Comparison of ENCODE assay signal across 8 cellular contexts in the genomic region with DNA sequence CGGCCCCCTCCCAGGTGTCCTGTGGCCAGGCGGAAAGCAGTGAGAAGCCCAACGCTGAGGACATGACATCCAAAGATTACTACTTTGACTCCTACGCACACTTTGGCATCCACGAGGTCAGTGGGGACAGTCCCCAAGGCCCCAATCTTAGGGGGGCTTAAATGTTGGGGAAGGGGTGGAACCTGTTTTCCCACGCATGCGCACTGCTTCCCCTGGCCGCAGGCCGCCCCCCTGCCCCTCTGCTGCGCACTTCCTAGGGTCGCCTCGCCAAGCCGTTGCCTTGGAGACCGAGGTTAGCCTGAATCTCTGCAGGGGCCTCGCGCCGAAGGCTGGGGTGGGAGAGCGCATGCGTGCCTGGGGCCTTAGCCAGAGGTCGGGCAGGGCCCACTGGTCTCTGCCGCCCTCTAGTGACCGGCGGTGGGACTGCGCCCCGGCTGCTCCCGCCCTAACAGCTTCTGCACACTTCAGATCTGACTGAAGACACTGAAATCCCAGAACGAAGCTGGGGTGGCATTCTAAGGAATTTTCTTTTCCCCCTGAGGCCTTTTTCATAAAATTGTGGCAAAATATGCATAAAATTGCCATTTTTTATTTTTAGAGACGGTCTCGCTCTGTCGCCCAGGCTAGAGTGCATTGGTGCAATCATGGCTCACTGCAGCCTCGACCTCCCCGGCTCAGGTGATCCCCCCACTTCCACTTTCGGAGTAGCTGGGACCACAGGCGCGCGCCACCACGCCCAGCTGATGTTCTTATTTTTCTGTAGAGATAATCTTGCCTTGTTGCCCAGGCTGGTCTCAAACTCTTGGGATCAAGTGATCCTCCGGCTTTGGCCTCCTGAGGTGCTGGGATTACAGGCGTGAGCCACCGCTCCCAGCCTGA. TPM values are rescaled to one million over a fixed set of nuclear protein-coding genes. Genes with fewer than 3 reads are reported as not detected.
A peak's percentile ranks its signal among the peaks of the same experiment; 100 is the strongest.
DNase-seq lines count a peak whose midpoint lies in the region; ATAC-seq, FAIRE-seq and TF ChIP-seq lines count a peak whose summit lies in the region.

No MANE protein-coding gene starts in this region.

- H3K23ac ChIP-seq in H1 (ENCODE audit: insufficient read length), result no peak overlapping the region

- no peaks in the 10 kb centered on the region for H3K9me3 ChIP-seq in CD4-positive, CD25-positive, alpha-beta regulatory T cell (ENCODE audit: control insufficient read depth in 2 of 2, low read length in 2 of 2)
- H3K9me3 ChIP-seq in H1 (ENCODE audit: insufficient read depth in 2 of 2, low read depth in 1 of 2, low read length in 1 of 2) (no peaks in the 10 kb centered on the region), mesodermal cell (ENCODE audit: control insufficient read depth, low read length) (no peaks in the 10 kb centered on the region)

- peak; percentile 19 to 21 for ATAC-seq in CD4-positive, CD25-positive, alpha-beta regulatory T cell (ENCODE audit: low read depth in 2 of 2)
- ATAC-seq in GM21515 (IDR thresholded peaks at IDR 0.05; ENCODE audit: unreplicated experiment), result no peak

- peak overlapping the region in 3 of 4 donors; percentile 33 to 67 (median 38) for H3K4me3 Mint-ChIP-seq in CD4-positive, CD25-positive, alpha-beta regulatory T cell

- peak; percentile 88 to 91 (median 90) for DNase-seq in CD4-positive, CD25-positive, alpha-beta regulatory T cell
- DNase-seq in HTR-8/SVneo (ENCODE audit: insufficient read length, low spot score), result peak; percentile 92
- peak; percentile 70 for DNase-seq in NK-92 treated with Interleukin-12 subunit alpha and Interleukin-12 subunit beta, amount 100 ng/mL, for 24 hours (lab: John Stamatoyannopoulos, UW)
- DNase-seq in activated CD8-positive, alpha-beta memory T cell treated with anti-CD3 and anti-CD28 coated beads, Interleukin-2, amount 50 U/mL, for 1 hour (ENCODE audit: extremely low read depth), result peak; percentile 71
- peak; percentile 95 to 100 for DNase-seq in H1 (ENCODE audit: low read depth in 1 of 2, low spot score in 2 of 2)
- DNase-seq in stimulated activated CD8-positive, alpha-beta memory T cell treated with anti-CD3 and anti-CD28 coated beads, Interleukin-15, amount 100 ng/mL, for 4 hours (ENCODE audit: low read depth in 2 of 2), result peak; percentile 82 to 87

- CTCF ChIA-PET in H1 (lab: Charles Lee; ENCODE audit: partially characterized antibody), result interaction anchor here (0.6 to 3.2 kb wide), 18 partner anchors 9 to 174 kb away, joined by 3 to 23 read pairs (median 4); partner anchors contain the start of genes ADM5 and CPT1C

- no peak overlapping the region for H3K4ac ChIP-seq in H1 (replicated peaks; ENCODE audit: insufficient read length, low read depth, low read length)

- no peak overlapping the region; the same call in 1 of the 2 replicates for H3K18ac ChIP-seq in H1 (ENCODE audit: extremely low read depth, low read length)

- peaks cover 36 to 47% of the 10 kb centered on the region in 2 experiments for H4K20me1 ChIP-seq in H1 (replicated peaks in 1 of 2; ENCODE audit: control insufficient read depth in 1 of 2, insufficient read depth in 2 of 2, low read length in 2 of 2)

- H3K4me1 ChIP-seq in CD4-positive, CD25-positive, alpha-beta regulatory T cell (ENCODE audit: control insufficient read depth, insufficient read depth, low read length, poor library complexity, severe bottlenecking), result peaks cover 45% of the 10 kb centered on the region
- peaks cover 2 to 17% (median 12%) of the 10 kb centered on the region in 4 experiments for H3K4me1 ChIP-seq in H1 (replicated peaks in 1 of 4; ENCODE audit: control insufficient read depth in 3 of 4, insufficient read depth in 4 of 4, low read length in 3 of 4)
- H3K4me1 ChIP-seq in mesodermal cell (ENCODE audit: control insufficient read depth, insufficient read depth, low read length, poor library complexity, severe bottlenecking), result peaks cover 15% of the 10 kb centered on the region

- no peak overlapping the region for H2BK20ac ChIP-seq in H1 (ENCODE audit: low read length)

- peaks cover 3% of the 10 kb centered on the region for H3K36me3 Mint-ChIP-seq in CD4-positive, CD25-positive, alpha-beta regulatory T cell

- no peak overlapping the region for H3K56ac ChIP-seq in H1 (replicated peaks; ENCODE audit: insufficient read length, low read depth, low read length)

- peak; percentile 69 to 77 for TF ChIP-seq RAD21 in H1 (IDR thresholded peaks at IDR 0.05 in 1 of 2, conservative IDR thresholded peaks at IDR 0.05 in 1 of 2; ENCODE audit: low read depth in 2 of 2, low read length in 2 of 2)

- H2AFZ ChIP-seq in H1 (ENCODE audit: low read length), result no peak overlapping the region

- no peak overlapping the region for H2BK12ac ChIP-seq in H1 (ENCODE audit: low read depth, low read length)

- TF ChIP-seq POLR2A in H1 (IDR thresholded peaks at IDR 0.05; ENCODE audit: control extremely low read depth in 1 of 2, low read depth in 2 of 2, low read length in 2 of 2), result peak in 1 of 2 experiments; percentile 52; a peak in 1 of 3 replicates

- H3K4me1 Mint-ChIP-seq in CD4-positive, CD25-positive, alpha-beta regulatory T cell, result peaks cover 0 to 48% (median 21%) of the 10 kb centered on the region in 4 donors

- peak overlapping the region; percentile 66 for H3K27ac ChIP-seq in CD4-positive, CD25-positive, alpha-beta regulatory T cell (ENCODE audit: insufficient read depth, low read length, poor library complexity, severe bottlenecking)
- H3K27ac ChIP-seq in H1 (ENCODE audit: low read depth, low read length) (peak overlapping the region; percentile 48; the same call in 1 of the 2 replicates), mesodermal cell (ENCODE audit: low read depth, low read length, severe bottlenecking) (peak overlapping the region; percentile 78)

- H2BK5ac ChIP-seq in H1 (ENCODE audit: low read depth, low read length), result 0 out of 2 replicates have a peak overlapping the region, but pooled peaks have one; percentile 35

- no peaks in the 10 kb centered on the region for H3K27me3 ChIP-seq in CD4-positive, CD25-positive, alpha-beta regulatory T cell (ENCODE audit: control insufficient read depth, insufficient read depth, low read length)
- H3K27me3 ChIP-seq in H1 (replicated peaks in 1 of 4; ENCODE audit: control insufficient read depth in 3 of 4, extremely low read depth in 1 of 4, insufficient read depth in 3 of 4, low read length in 3 of 4), result no peaks in the 10 kb centered on the region

- no peaks in the 10 kb centered on the region for H3K9me3 Mint-ChIP-seq in CD4-positive, CD25-positive, alpha-beta regulatory T cell

- H4K5ac ChIP-seq in H1 (ENCODE audit: insufficient read length, low read depth, low read length), result peak overlapping the region; percentile 18

- no peak overlapping the region for H2BK120ac ChIP-seq in H1 (replicated peaks; ENCODE audit: low read depth, low read length)

- H3K4me2 ChIP-seq in H1 (ENCODE audit: insufficient read depth in 1 of 2, low read depth in 2 of 2, low read length in 2 of 2), result peak overlapping the region; percentile 58 to 60

- peak overlapping the region; percentile 92; the same call in 1 of the 2 replicates for H2BK15ac ChIP-seq in H1 (ENCODE audit: low read length)

- POLR2A ChIA-PET in H1 (lab: Charles Lee; ENCODE audit: partially characterized antibody), result interaction anchor here (1.0 to 14.5 kb wide), 13 partner anchors 8 to 195 kb away, joined by 3 to 275 read pairs (median 4); partner anchors contain the start of genes ADM5, BCL2L12, CPT1C and IRF3

- H3K4me3 ChIP-seq in CD4-positive, CD25-positive, alpha-beta regulatory T cell (ENCODE audit: low read depth, low read length), result no peak overlapping the region
- H3K4me3 ChIP-seq in H1 (ENCODE audit: extremely low read depth in 1 of 4, insufficient read depth in 2 of 4, low read depth in 3 of 4, low read length in 4 of 4) (peak overlapping the region in 1 of 4 experiments; percentile 45; a peak in 4 of 8 replicates), mesodermal cell (ENCODE audit: extremely low read depth, insufficient read depth, low read length, poor library complexity, severe bottlenecking) (peak overlapping the region; percentile 14)

- no peak overlapping the region for H3K9ac ChIP-seq in H1 (replicated peaks in 1 of 4; ENCODE audit: extremely low read depth in 1 of 4, low read depth in 3 of 4, low read length in 3 of 4)

- 0 out of 3 replicates have a peak, but pooled peaks of 1 of the 2 experiments have one; percentile 35 for TF ChIP-seq EP300 in H1 (IDR thresholded peaks at IDR 0.05; ENCODE audit: borderline replicate concordance in 1 of 2, low read depth in 2 of 2, low read length in 2 of 2)

- H3K27me3 Mint-ChIP-seq in CD4-positive, CD25-positive, alpha-beta regulatory T cell, result peaks cover 5% of the 10 kb centered on the region

- H3K79me1 ChIP-seq in H1 (ENCODE audit: low read depth, low read length), result peaks cover 9% of the 10 kb centered on the region

- no peak overlapping the region for H4K8ac ChIP-seq in H1 (ENCODE audit: extremely low read depth, insufficient read depth, low read length)

- H4K91ac ChIP-seq in H1 (replicated peaks; ENCODE audit: insufficient read length, low read length), result no peak overlapping the region

- H2AK5ac ChIP-seq in H1 (ENCODE audit: low read depth, low read length), result no peak overlapping the region

- peaks cover 27% of the 10 kb centered on the region for H3K36me3 ChIP-seq in CD4-positive, CD25-positive, alpha-beta regulatory T cell (ENCODE audit: control insufficient read depth, insufficient read depth, low read length)
- H3K36me3 ChIP-seq in H1 (ENCODE audit: control insufficient read depth in 2 of 4, insufficient read depth in 4 of 4, low read length in 3 of 4) (peaks cover 23 to 38% (median 35%) of the 10 kb centered on the region in 4 experiments), mesodermal cell (ENCODE audit: control insufficient read depth, insufficient read depth, low read length) (peaks cover 49% of the 10 kb centered on the region)

- FAIRE-seq in HTR-8/SVneo (lab: Jason Lieb, UNC), result peak; percentile 26
- FAIRE-seq in H1 (lab: Jason Lieb, UNC), result no peak

- TF ChIP-seq CTCF in H1 (IDR thresholded peaks at IDR 0.05; ENCODE audit: control extremely low read depth in 1 of 3, insufficient read depth in 1 of 3, low read depth in 1 of 3, low read length in 3 of 3), result peak; percentile 88 to 98 (median 98)

- WGBS in H1 (ENCODE audit: extremely low coverage in 1 of 2, insufficient coverage in 1 of 2, insufficient read length in 1 of 2, insufficient replicate concordance in 2 of 2, low coverage in 1 of 2, low lambda C conversion rate in 2 of 2, missing lambda C conversion rate in 1 of 2), 2 experiments, result 38% methylated on average over 39 of the region's 40 CpGs; no CpG with 5 or more reads in 1 of the 2 experiments
- WGBS in mesodermal cell (ENCODE audit: insufficient coverage in 2 of 2), 2 experiments, result 36 to 39% methylated on average over 34 to 37 of the region's 40 CpGs

- peaks cover 4% of the 10 kb centered on the region for H3K23me2 ChIP-seq in H1 (ENCODE audit: low read depth, low read length)

- H3K79me2 ChIP-seq in H1 (ENCODE audit: control insufficient read depth in 1 of 2, insufficient read depth in 2 of 2, low read length in 2 of 2), result peaks cover 17 to 55% of the 10 kb centered on the region in 2 experiments

- H3K14ac ChIP-seq in H1 (ENCODE audit: insufficient read length), result no peak overlapping the region

- H3K27ac Mint-ChIP-seq in CD4-positive, CD25-positive, alpha-beta regulatory T cell, result peak overlapping the region in 2 of 3 donors; percentile 69 to 80

RNA-seq across cellular contexts. Expression of gene PRMT1, which starts 3.6 kb away (rescaled TPM):
- 59.2 TPM for total RNA-seq in CD4-positive, CD25-positive, alpha-beta regulatory T cell
- 100 to 1,000 TPM; 101 to 118 (median 105) TPM for polyA plus RNA-seq in CD4-positive, CD25-positive, alpha-beta regulatory T cell
- total RNA-seq in H1 (2021; fragmentation: NEBNext Ultra II Directional; extraction: Animal tissue kit (Norgen Biotek cat#: 25700)), result 561 and 579 TPM in 2 replicates
- polyA plus RNA-seq in H1 (2011; rRNA removed), result 1,215 and 1,548 TPM in 2 replicates
- polyA plus RNA-seq in H1 (2011; cell fraction: cytosol; rRNA removed), result 1,290 TPM
- polyA plus RNA-seq in H1 (2011; cell fraction: nucleus; rRNA removed), result 1,135 TPM
- 426 to 811 TPM (median 790 TPM) in 4 replicates for polyA plus RNA-seq in H1 (2012, experiment 1 of 2)
- 763 TPM for polyA plus RNA-seq in H1 (2012, experiment 2 of 2)
- polyA plus RNA-seq in H1 (2013, experiment 1 of 2), result 339 TPM
- polyA plus RNA-seq in H1 (2013, experiment 2 of 2), result 327 TPM
- polyA minus RNA-seq in H1 (2011; rRNA and poly(A)+ RNA removed), result 815 and 1,077 TPM in 2 replicates
- polyA minus RNA-seq in H1 (2011; cell fraction: cytosol; rRNA and poly(A)+ RNA removed), result 388 TPM
- polyA minus RNA-seq in H1 (2011; cell fraction: nucleus; rRNA and poly(A)+ RNA removed), result 319 TPM
- 426 TPM for polyA plus RNA-seq in mesodermal cell (2013, experiment 1 of 2)
- polyA plus RNA-seq in mesodermal cell (2013, experiment 2 of 2), result 377 TPM

RNA-seq across cellular contexts. Expression of gene ADM5, which starts 8.7 kb away (rescaled TPM):
- 1.7 TPM for total RNA-seq in CD4-positive, CD25-positive, alpha-beta regulatory T cell
- under 1 TPM in 2 of 4 donors, not detected in 2; 0.10 to 0.34 TPM for polyA plus RNA-seq in CD4-positive, CD25-positive, alpha-beta regulatory T cell
- 2.6 and 4.3 TPM in 2 replicates for total RNA-seq in H1 (2021; fragmentation: NEBNext Ultra II Directional; extraction: Animal tissue kit (Norgen Biotek cat#: 25700))
- 2.5 and 5.4 TPM in 2 replicates for polyA plus RNA-seq in H1 (2011; rRNA removed)
- polyA plus RNA-seq in H1 (2011; cell fraction: cytosol; rRNA removed), result 2.9 TPM
- 28.5 TPM for polyA plus RNA-seq in H1 (2011; cell fraction: nucleus; rRNA removed)
- 2.1 to 4.5 TPM (median 2.7 TPM) in 4 replicates for polyA plus RNA-seq in H1 (2012, experiment 1 of 2)
- polyA plus RNA-seq in H1 (2012, experiment 2 of 2), result 1.9 TPM
- 1.7 TPM for polyA plus RNA-seq in H1 (2013, experiment 1 of 2)
- polyA plus RNA-seq in H1 (2013, experiment 2 of 2), result 1.8 TPM
- 0.59 and 1.3 TPM in 2 replicates for polyA minus RNA-seq in H1 (2011; rRNA and poly(A)+ RNA removed)
- 2.1 TPM for polyA minus RNA-seq in H1 (2011; cell fraction: cytosol; rRNA and poly(A)+ RNA removed)
- polyA minus RNA-seq in H1 (2011; cell fraction: nucleus; rRNA and poly(A)+ RNA removed), result 13.0 TPM
- polyA plus RNA-seq in mesodermal cell (2013, experiment 1 of 2), result 2.8 TPM
- polyA plus RNA-seq in mesodermal cell (2013, experiment 2 of 2), result 3.0 TPM

RNA-seq across cellular contexts. Expression of gene CPT1C, which starts 10.2 kb away (rescaled TPM):
- total RNA-seq in CD4-positive, CD25-positive, alpha-beta regulatory T cell, result 0.47 TPM
- under 1 TPM in 3 of 4 donors, not detected in 1; 0.41 to 0.84 (median 0.73) TPM for polyA plus RNA-seq in CD4-positive, CD25-positive, alpha-beta regulatory T cell
- total RNA-seq in H1 (2021; fragmentation: NEBNext Ultra II Directional; extraction: Animal tissue kit (Norgen Biotek cat#: 25700)), result 91.8 and 98.3 TPM in 2 replicates
- polyA plus RNA-seq in H1 (2011; rRNA removed), result 79.6 and 122 TPM in 2 replicates
- polyA plus RNA-seq in H1 (2011; cell fraction: cytosol; rRNA removed), result 89.7 TPM
- polyA plus RNA-seq in H1 (2011; cell fraction: nucleus; rRNA removed), result 284 TPM
- 95.9 to 114 TPM (median 102 TPM) in 4 replicates for polyA plus RNA-seq in H1 (2012, experiment 1 of 2)
- polyA plus RNA-seq in H1 (2012, experiment 2 of 2), result 185 TPM
- 119 TPM for polyA plus RNA-seq in H1 (2013, experiment 1 of 2)
- 124 TPM for polyA plus RNA-seq in H1 (2013, experiment 2 of 2)
- 63.3 and 81.8 TPM in 2 replicates for polyA minus RNA-seq in H1 (2011; rRNA and poly(A)+ RNA removed)
- 44.8 TPM for polyA minus RNA-seq in H1 (2011; cell fraction: cytosol; rRNA and poly(A)+ RNA removed)
- polyA minus RNA-seq in H1 (2011; cell fraction: nucleus; rRNA and poly(A)+ RNA removed), result 65.0 TPM
- polyA plus RNA-seq in mesodermal cell (2013, experiment 1 of 2), result 26.7 TPM
- 22.7 TPM for polyA plus RNA-seq in mesodermal cell (2013, experiment 2 of 2)

RNA-seq across cellular contexts. Expression of gene BCL2L12, which starts 15.0 kb away (rescaled TPM):
- total RNA-seq in CD4-positive, CD25-positive, alpha-beta regulatory T cell, result 13.6 TPM
- polyA plus RNA-seq in CD4-positive, CD25-positive, alpha-beta regulatory T cell, result 10 to 100 TPM; 13.6 to 15.3 (median 15.1) TPM
- 126 and 133 TPM in 2 replicates for total RNA-seq in H1 (2021; fragmentation: NEBNext Ultra II Directional; extraction: Animal tissue kit (Norgen Biotek cat#: 25700))
- 209 and 280 TPM in 2 replicates for polyA plus RNA-seq in H1 (2011; rRNA removed)
- 167 TPM for polyA plus RNA-seq in H1 (2011; cell fraction: cytosol; rRNA removed)
- polyA plus RNA-seq in H1 (2011; cell fraction: nucleus; rRNA removed), result 185 TPM
- 158 to 202 TPM (median 170 TPM) in 4 replicates for polyA plus RNA-seq in H1 (2012, experiment 1 of 2)
- polyA plus RNA-seq in H1 (2012, experiment 2 of 2), result 242 TPM
- 213 TPM for polyA plus RNA-seq in H1 (2013, experiment 1 of 2)
- 198 TPM for polyA plus RNA-seq in H1 (2013, experiment 2 of 2)
- polyA minus RNA-seq in H1 (2011; rRNA and poly(A)+ RNA removed), result 19.6 and 20.5 TPM in 2 replicates
- polyA minus RNA-seq in H1 (2011; cell fraction: cytosol; rRNA and poly(A)+ RNA removed), result 48.1 TPM
- 26.9 TPM for polyA minus RNA-seq in H1 (2011; cell fraction: nucleus; rRNA and poly(A)+ RNA removed)
- 76.9 TPM for polyA plus RNA-seq in mesodermal cell (2013, experiment 1 of 2)
- polyA plus RNA-seq in mesodermal cell (2013, experiment 2 of 2), result 69.3 TPM

RNA-seq across cellular contexts. Expression of gene IRF3, which starts 15.1 kb away (rescaled TPM):
- 235 TPM for total RNA-seq in CD4-positive, CD25-positive, alpha-beta regulatory T cell
- polyA plus RNA-seq in CD4-positive, CD25-positive, alpha-beta regulatory T cell, result 100 to 1,000 TPM in 1 of 4 donors, 10 to 100 TPM in 3; 76.4 to 104 (median 95.9) TPM
- 114 and 115 TPM in 2 replicates for total RNA-seq in H1 (2021; fragmentation: NEBNext Ultra II Directional; extraction: Animal tissue kit (Norgen Biotek cat#: 25700))
- polyA plus RNA-seq in H1 (2011; rRNA removed), result 103 and 185 TPM in 2 replicates
- polyA plus RNA-seq in H1 (2011; cell fraction: cytosol; rRNA removed), result 151 TPM
- 260 TPM for polyA plus RNA-seq in H1 (2011; cell fraction: nucleus; rRNA removed)
- polyA plus RNA-seq in H1 (2012, experiment 1 of 2), result 192 to 222 TPM (median 214 TPM) in 4 replicates
- polyA plus RNA-seq in H1 (2012, experiment 2 of 2), result 136 TPM
- polyA plus RNA-seq in H1 (2013, experiment 1 of 2), result 127 TPM
- 124 TPM for polyA plus RNA-seq in H1 (2013, experiment 2 of 2)
- 51.4 and 52.6 TPM in 2 replicates for polyA minus RNA-seq in H1 (2011; rRNA and poly(A)+ RNA removed)
- 50.8 TPM for polyA minus RNA-seq in H1 (2011; cell fraction: cytosol; rRNA and poly(A)+ RNA removed)
- polyA minus RNA-seq in H1 (2011; cell fraction: nucleus; rRNA and poly(A)+ RNA removed), result 42.1 TPM
- 62.2 TPM for polyA plus RNA-seq in mesodermal cell (2013, experiment 1 of 2)
- 54.1 TPM for polyA plus RNA-seq in mesodermal cell (2013, experiment 2 of 2)

Comparison
In these comparisons a context has a peak if more than half of its experiments do, and no peak if none do; other contexts are left out.
1. RNA of gene CPT1C, which starts 10.2 kb away (total RNA-seq): 91.8 to 98.3 TPM in H1; 0.47 TPM in CD4-positive, CD25-positive, alpha-beta regulatory T cell (single experiment); every median in the first group is over 10 times any median in the second.
2. Peak in every context shown above with its lines, with median percentiles within 50 percentile points of each other: DNase-seq and H3K27ac ChIP-seq.